1 cellular context compared by ENCODE assay signal in the genomic region with DNA sequence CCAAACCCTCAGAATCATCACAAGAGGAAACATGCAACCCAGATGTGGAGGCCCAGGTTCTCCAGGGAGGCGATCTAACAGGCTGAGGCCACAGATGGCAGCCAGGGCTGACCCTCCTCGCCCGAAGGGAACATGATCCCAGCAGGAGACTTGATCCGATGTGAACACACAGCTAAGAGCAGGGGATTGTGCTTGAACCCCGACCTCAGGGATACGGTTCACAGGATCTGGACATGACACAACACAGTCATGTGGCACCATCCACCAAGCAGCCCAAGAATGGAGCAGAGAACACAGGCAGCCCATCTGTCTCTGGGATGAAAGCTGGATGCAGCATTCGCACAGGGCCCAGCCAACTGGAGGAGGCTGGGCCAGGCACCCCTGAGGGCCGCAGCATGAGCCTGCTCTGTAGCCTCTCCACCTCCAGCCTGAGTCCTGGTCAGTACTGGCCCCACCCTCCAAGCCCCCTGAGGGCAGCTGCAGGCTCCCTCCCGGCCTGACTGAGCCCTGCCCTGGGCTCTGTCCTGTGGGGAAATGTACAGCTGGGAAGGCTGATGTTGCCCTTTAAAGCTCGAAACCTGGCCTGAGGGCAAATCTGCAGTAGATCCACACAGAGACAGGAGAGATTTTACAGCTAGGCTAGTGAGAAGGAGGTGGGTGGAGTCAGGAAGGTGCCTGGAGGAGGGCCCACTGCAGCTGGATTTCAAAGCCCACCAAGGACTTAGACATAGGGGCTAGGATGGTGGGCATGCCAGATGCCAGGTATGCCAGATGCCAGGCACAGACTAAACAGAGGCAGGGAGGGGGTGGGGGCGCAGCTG.
TF ChIP-seq lines count a peak whose summit lies in the region.

No MANE protein-coding gene starts in this region.

TF ChIP-seq in HepG2, 621 proteins besides CTCF, POLR2A, EP300 and RAD21:
- TF ChIP-seq, protein P1, sequence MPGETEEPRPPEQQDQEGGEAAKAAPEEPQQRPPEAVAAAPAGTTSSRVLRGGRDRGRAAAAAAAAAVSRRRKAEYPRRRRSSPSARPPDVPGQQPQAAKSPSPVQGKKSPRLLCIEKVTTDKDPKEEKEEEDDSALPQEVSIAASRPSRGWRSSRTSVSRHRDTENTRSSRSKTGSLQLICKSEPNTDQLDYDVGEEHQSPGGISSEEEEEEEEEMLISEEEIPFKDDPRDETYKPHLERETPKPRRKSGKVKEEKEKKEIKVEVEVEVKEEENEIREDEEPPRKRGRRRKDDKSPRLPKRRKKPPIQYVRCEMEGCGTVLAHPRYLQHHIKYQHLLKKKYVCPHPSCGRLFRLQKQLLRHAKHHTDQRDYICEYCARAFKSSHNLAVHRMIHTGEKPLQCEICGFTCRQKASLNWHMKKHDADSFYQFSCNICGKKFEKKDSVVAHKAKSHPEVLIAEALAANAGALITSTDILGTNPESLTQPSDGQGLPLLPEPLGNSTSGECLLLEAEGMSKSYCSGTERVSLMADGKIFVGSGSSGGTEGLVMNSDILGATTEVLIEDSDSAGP (CRISPR knock-in tag; IDR thresholded peaks at IDR 0.05; ENCODE audit: borderline replicate concordance), result peak; percentile 37; the same call in 1 of the 2 replicates
- TF ChIP-seq NR1H2 (CRISPR knock-in tag; IDR thresholded peaks at IDR 0.05; ENCODE audit: borderline replicate concordance, low read depth), result no peak
